In the genomic region with DNA sequence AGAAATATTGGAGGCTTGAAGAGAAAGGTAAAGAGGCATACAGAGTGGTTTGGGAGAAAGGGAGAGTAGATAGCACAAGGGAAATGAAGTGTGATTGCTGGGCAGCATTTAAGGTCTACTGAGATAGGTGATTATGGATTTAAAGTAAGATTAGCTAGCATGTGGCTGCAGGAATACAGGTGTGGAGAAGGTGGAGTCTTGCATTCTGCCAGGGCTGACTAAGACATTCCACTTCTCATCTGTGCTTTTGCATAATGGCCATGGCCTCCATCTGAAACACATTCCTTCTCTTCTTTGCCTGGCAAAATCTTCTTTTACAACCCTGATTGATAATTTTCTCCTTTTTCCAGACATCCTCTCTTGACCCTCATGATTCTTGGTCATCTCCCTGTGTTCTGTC, we compare ENCODE assay signal across 20 cellular contexts. TPM values are rescaled to one million over a fixed set of nuclear protein-coding genes. Genes with fewer than 3 reads are reported as not detected.
DNase-seq lines count a peak whose midpoint lies in the region; ATAC-seq and TF ChIP-seq lines count a peak whose summit lies in the region.
"Had no signal": no experiment of that assay in that cellular context is flagged by ENCODE, and none has a peak within 500 bp of the region (broad histone marks: within the 10 kb centered on the region; RNA-seq: fewer than 3 reads in every experiment).

No MANE protein-coding gene starts in this region.

- no peak overlapping the region for H2AK5ac ChIP-seq in mesendoderm (ENCODE audit: low read length)

- no peak overlapping the region for H4K5ac ChIP-seq in mesendoderm (ENCODE audit: low read length)

- H3K27ac ChIP-seq in ascending aorta (peak overlapping the region; percentile 67 to 91), mesendoderm (ENCODE audit: low read depth, low read length) (no peak overlapping the region), aorta (ENCODE audit: low read depth in 1 of 2, low read length in 2 of 2) (peak overlapping the region; percentile 44 to 60), psoas muscle (no peak overlapping the region), SK-N-SH (ENCODE audit: low read depth in 2 of 2, low read length in 1 of 2) (0 out of 4 replicates have a peak overlapping the region, but pooled peaks of 1 of the 2 experiments have one; percentile 98)
- H3K27ac ChIP-seq: BLaER1 treated with 17β-estradiol and CSF1 and Interleukin-3, amounts not matched to agents 10 nM and 100 nM had no signal

- H3K79me2 ChIP-seq in mesendoderm (ENCODE audit: control insufficient read depth, insufficient read depth, low read length) (no peaks in the 10 kb centered on the region), SK-N-SH (ENCODE audit: insufficient read depth) (peaks cover 72% of the 10 kb centered on the region)

- H3K36me3 ChIP-seq in ascending aorta (no peaks in the 10 kb centered on the region), mesendoderm (ENCODE audit: control insufficient read depth, insufficient read depth, low read length) (no peaks in the 10 kb centered on the region), aorta (ENCODE audit: control insufficient read depth in 1 of 2, insufficient read depth in 2 of 2, low read length in 1 of 2) (no peaks in the 10 kb centered on the region), psoas muscle (ENCODE audit: insufficient read depth in 1 of 2, low read depth in 1 of 2) (no peaks in the 10 kb centered on the region), SK-N-SH (replicated peaks in 1 of 2; ENCODE audit: control insufficient read depth in 1 of 2, insufficient read depth in 2 of 2, low read length in 1 of 2) (no peaks in the 10 kb centered on the region)

- peaks cover 63% of the 10 kb centered on the region for H3K4me1 Mint-ChIP-seq in HFFc6 (ENCODE audit: low read depth)

- ATAC-seq in aorta (ENCODE audit: low FRiP score) (no peak), psoas muscle (no peak)
- ATAC-seq: HepG2, SK-N-SH treated with all-trans-retinoic acid at 6 μM for 48 hours had no signal

- H3K9ac ChIP-seq in mesendoderm (ENCODE audit: low read length) = no peak overlapping the region
- no peak overlapping the region for H3K9ac ChIP-seq in SK-N-SH
- H3K9ac ChIP-seq: BLaER1 treated with 17β-estradiol and CSF1 and Interleukin-3, amounts not matched to agents 10 nM and 100 nM had no signal

- H3K27me3 Mint-ChIP-seq in HFFc6 (ENCODE audit: insufficient read depth) = no peaks in the 10 kb centered on the region

- H3K4ac ChIP-seq in mesendoderm (ENCODE audit: low read depth, low read length) = no peak overlapping the region

- DNase-seq in HFFc6 = no peak
- DNase-seq in ascending aorta (ENCODE audit: low spot score in 2 of 2) = no peak
- peak; percentile 11 for DNase-seq in mesendoderm
- no peak for DNase-seq in aorta
- no peak for DNase-seq in psoas muscle
- DNase-seq in NCI-H2107 treated with DMSO at 0.1 percent for 48 hours (lab: John Stamatoyannopoulos, UW; ENCODE audit: unreplicated experiment) = no peak
- DNase-seq in SK-N-SH = no peak
- DNase-seq: EL, KBM-7, MM.1S, NCI-H1092 treated with DMSO at 0.1 percent for 48 hours, NCI-H146, NCI-H2029, NCI-H226, NCI-H510A treated with DMSO at 0.1 percent for 48 hours, NCI-H748 treated with DMSO at 0.1 percent for 48 hours, SIG-M5 had no signal

- H3K4me3 ChIP-seq in ascending aorta (no peak overlapping the region), mesendoderm (ENCODE audit: low read length) (no peak overlapping the region), aorta (ENCODE audit: low read length in 2 of 2) (no peak overlapping the region), psoas muscle (no peak overlapping the region), SK-N-SH (ENCODE audit: low read depth in 2 of 2, low read length in 1 of 2) (no peak overlapping the region)
- H3K4me3 ChIP-seq: BLaER1 treated with 17β-estradiol and CSF1 and Interleukin-3, amounts not matched to agents 10 nM and 100 nM had no signal

- POLR2A ChIA-PET in SK-N-SH (lab: Yijun Ruan, JAX) = no interaction called here

- no peak overlapping the region for H3K23ac ChIP-seq in mesendoderm (ENCODE audit: low read length)

- no peaks in the 10 kb centered on the region for H3K9me3 ChIP-seq in ascending aorta
- H3K9me3 ChIP-seq in aorta (ENCODE audit: control insufficient read depth, low read length) = no peaks in the 10 kb centered on the region
- no peaks in the 10 kb centered on the region for H3K9me3 ChIP-seq in psoas muscle
- no peaks in the 10 kb centered on the region for H3K9me3 ChIP-seq in SK-N-SH

- H3K9me2 ChIP-seq in SK-N-SH = no peaks in the 10 kb centered on the region

- no peak for TF ChIP-seq EP300 in SK-N-SH (IDR thresholded peaks at IDR 0.05; ENCODE audit: borderline replicate concordance in 1 of 2, low read depth in 1 of 2, low read length in 1 of 2)

- H3K27me3 ChIP-seq in ascending aorta (no peaks in the 10 kb centered on the region), mesendoderm (ENCODE audit: insufficient read depth, low read length, poor library complexity) (no peaks in the 10 kb centered on the region), aorta (ENCODE audit: control insufficient read depth in 1 of 2, insufficient read depth in 2 of 2, low read length in 1 of 2) (no peaks in the 10 kb centered on the region), psoas muscle (ENCODE audit: insufficient read depth in 3 of 3, low read length in 2 of 3) (no peaks in the 10 kb centered on the region), SK-N-SH (ENCODE audit: insufficient read depth) (no peaks in the 10 kb centered on the region)
- H3K27me3 ChIP-seq: BLaER1 treated with 17β-estradiol and CSF1 and Interleukin-3, amounts not matched to agents 10 nM and 100 nM had no signal

- H3K36me3 Mint-ChIP-seq in HFFc6 (ENCODE audit: low read depth) = peaks cover 6% of the 10 kb centered on the region

- no peak overlapping the region for H4K8ac ChIP-seq in mesendoderm (ENCODE audit: low read depth, low read length)

- no peaks in the 10 kb centered on the region; the same call in 1 of the 2 replicates for H3K9me3 Mint-ChIP-seq in HFFc6

- H3K4me1 ChIP-seq in ascending aorta = peaks cover 3 to 60% of the 10 kb centered on the region in 2 donors
- H3K4me1 ChIP-seq in mesendoderm (ENCODE audit: control insufficient read depth, low read depth, low read length) = no peaks in the 10 kb centered on the region
- H3K4me1 ChIP-seq in aorta (ENCODE audit: control insufficient read depth in 1 of 2, insufficient read depth in 2 of 2, low read length in 2 of 2) = peaks cover 9 to 14% of the 10 kb centered on the region in 2 donors
- peaks cover 36% of the 10 kb centered on the region for H3K4me1 ChIP-seq in psoas muscle
- peaks cover 0 to 18% of the 10 kb centered on the region in 2 experiments; a peak in 2 of 4 replicates for H3K4me1 ChIP-seq in SK-N-SH (ENCODE audit: control insufficient read depth in 1 of 2, insufficient read depth in 2 of 2, low read depth in 1 of 2, low read length in 1 of 2)

- no peak overlapping the region for H3K4me3 Mint-ChIP-seq in HFFc6

- H2AFZ ChIP-seq in SK-N-SH (ENCODE audit: low read depth) = no peak overlapping the region

- no peak overlapping the region for H3K4me2 ChIP-seq in mesendoderm (ENCODE audit: low read length)
- H3K4me2 ChIP-seq in SK-N-SH = no peak overlapping the region
- H3K4me2 ChIP-seq: BLaER1 treated with 17β-estradiol and CSF1 and Interleukin-3, amounts not matched to agents 10 nM and 100 nM had no signal

- H3K79me1 ChIP-seq in mesendoderm (ENCODE audit: low read length) = no peaks in the 10 kb centered on the region

- peaks cover 30% of the 10 kb centered on the region for H3F3A ChIP-seq in SK-N-SH (replicated peaks; ENCODE audit: insufficient read depth)

- H2BK15ac ChIP-seq in mesendoderm (replicated peaks; ENCODE audit: low read depth) = no peak overlapping the region

- no peak for TF ChIP-seq RAD21 in SK-N-SH (IDR thresholded peaks at IDR 0.05; ENCODE audit: low read length)

- no peak for TF ChIP-seq CTCF in HFFc6 (IDR thresholded peaks at IDR 0.05)
- TF ChIP-seq CTCF in ascending aorta (IDR thresholded peaks at IDR 0.05) = no peak
- TF ChIP-seq CTCF in psoas muscle (IDR thresholded peaks at IDR 0.05) = no peak
- TF ChIP-seq CTCF in SK-N-SH (IDR thresholded peaks at IDR 0.05) = no peak

- CTCF ChIA-PET in SK-N-SH (lab: Yijun Ruan, JAX) = no interaction called here

- H3K56ac ChIP-seq in mesendoderm (ENCODE audit: low read length) = no peak overlapping the region

- peak overlapping the region; percentile 3; the same call in 1 of the 2 replicates for H3K27ac Mint-ChIP-seq in HFFc6

- H2BK5ac ChIP-seq in mesendoderm (ENCODE audit: low read length) = no peak overlapping the region

- H3K18ac ChIP-seq in mesendoderm (ENCODE audit: low read length) = no peak overlapping the region

- no peaks in the 10 kb centered on the region for H4K20me1 ChIP-seq in SK-N-SH (ENCODE audit: insufficient read depth)

- intact Hi-C loops in ascending aorta (cut with DNase I) = no loop called here
- intact Hi-C loops in aorta (cut with DNase I) = no loop called here
- intact Hi-C loops in psoas muscle (cut with DNase I) = no loop called here

- no peak overlapping the region for H2BK120ac ChIP-seq in mesendoderm (ENCODE audit: low read depth, low read length)

TF ChIP-seq in SK-N-SH, 30 proteins besides CTCF, POLR2A, EP300 and RAD21 (continues in another document):
- TF ChIP-seq, protein P1, sequence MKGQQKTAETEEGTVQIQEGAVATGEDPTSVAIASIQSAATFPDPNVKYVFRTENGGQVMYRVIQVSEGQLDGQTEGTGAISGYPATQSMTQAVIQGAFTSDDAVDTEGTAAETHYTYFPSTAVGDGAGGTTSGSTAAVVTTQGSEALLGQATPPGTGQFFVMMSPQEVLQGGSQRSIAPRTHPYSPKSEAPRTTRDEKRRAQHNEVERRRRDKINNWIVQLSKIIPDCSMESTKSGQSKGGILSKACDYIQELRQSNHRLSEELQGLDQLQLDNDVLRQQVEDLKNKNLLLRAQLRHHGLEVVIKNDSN (IDR thresholded peaks at IDR 0.05; ENCODE audit: borderline replicate concordance, low read depth) = no peak
- TF ChIP-seq CHD2 (IDR thresholded peaks at IDR 0.05; ENCODE audit: low read length, partially characterized antibody) (no peak), POLR2AphosphoS5 (IDR thresholded peaks at IDR 0.05; ENCODE audit: low read depth, low read length) (no peak), RFX5 (IDR thresholded peaks at IDR 0.05; ENCODE audit: low read length) (no peak), FOSL2 (IDR thresholded peaks at IDR 0.05; ENCODE audit: borderline replicate concordance, low read depth) (no peak)

RNA-seq across cellular contexts. Expression of a gene that starts 31.6 kb away (rescaled TPM):
- total RNA-seq in HFFc6 (2021; fragmentation: NEBNext Ultra II Directional; extraction: Animal tissue kit (Norgen Biotek cat#: 25700)) = 10 to 100 TPM; 23.5 to 36.9 (median 29.6) TPM
- total RNA-seq in ascending aorta = 39.8 TPM
- 10.6 TPM for polyA plus RNA-seq in mesendoderm (2013, experiment 1 of 2)
- polyA plus RNA-seq in mesendoderm (2013, experiment 2 of 2) = 11.0 TPM
- total RNA-seq in aorta = 100 to 1,000 TPM in 1 of 2 donors, 10 to 100 TPM in 1; 77.7 to 145 TPM
- 100 to 1,000 TPM in 1 of 2 donors, 10 to 100 TPM in 1; 47.1 to 115 TPM for polyA plus RNA-seq in aorta
- 10 to 100 TPM; 30.3 to 85.2 (median 57.4) TPM for total RNA-seq in psoas muscle
- polyA plus RNA-seq in psoas muscle = 100 to 1,000 TPM in 1 of 3 donors, 10 to 100 TPM in 2; 56.5 to 126 (median 57.8) TPM
- polyA plus RNA-seq in SK-N-SH (2012; rRNA removed) = 14.5 and 15.2 TPM in 2 replicates
- 19.3 and 23.3 TPM in 2 replicates for polyA plus RNA-seq in SK-N-SH (2012; cell fraction: cytosol; rRNA removed)
- 5.2 and 9.4 TPM in 2 replicates for polyA plus RNA-seq in SK-N-SH (2012; cell fraction: nucleus; rRNA removed)

Comparison
In these comparisons a context has a peak if more than half of its experiments do, and no peak if none do; other contexts are left out.
1. H3K27ac ChIP-seq: peak in ascending aorta (2 of 2) and aorta (2 of 2); none in mesendoderm (single experiment) and psoas muscle (single experiment).